8 cellular contexts compared by ENCODE assay signal in genomic region chr4:8594097-8595038, GRCh38. TPM values are rescaled to one million over a fixed set of nuclear protein-coding genes. Genes with fewer than 3 reads are reported as not detected.
DNase-seq lines count a peak whose midpoint lies in the region; ATAC-seq, FAIRE-seq and TF ChIP-seq lines count a peak whose summit lies in the region.

No MANE protein-coding gene starts in this region.

- intact Hi-C loops in esophagus squamous epithelium (cut with DNase I): loop anchor here (5.0 kb wide), 1 partner anchor 122 kb away; no protein-coding TSS in a partner anchor

- H3K27me3 ChIP-seq in SJSA1 (replicated peaks): no peaks in the 10 kb centered on the region
- H3K27me3 ChIP-seq in esophagus squamous epithelium: peaks cover 6 to 63% (median 7%) of the 10 kb centered on the region in 4 donors

- FAIRE-seq in HTR-8/SVneo (lab: Jason Lieb, UNC): peak; percentile 90

- TF ChIP-seq POLR2A in esophagus squamous epithelium (IDR thresholded peaks at IDR 0.05): no peak

- DNase-seq in activated CD4-positive, alpha-beta T cell treated with anti-CD3 and anti-CD28 coated beads for 48 hours: peak; percentile 32
- no peak for DNase-seq in activated CD4-positive, alpha-beta T cell treated with anti-CD3 and anti-CD28 coated beads, Interleukin-2, amount 50 U/mL, for 1 hour
- DNase-seq in HTR-8/SVneo (ENCODE audit: insufficient read length, low spot score) (peak; percentile 89), SJSA1 (ENCODE audit: low read depth in 1 of 2, low spot score in 2 of 2) (peak; percentile 71 to 86), esophagus squamous epithelium (lab: John Stamatoyannopoulos, UW) (no peak), mucosa of gallbladder (ENCODE audit: low spot score) (peak; percentile 47)

- ATAC-seq in HG02938 (IDR thresholded peaks at IDR 0.05; ENCODE audit: unreplicated experiment) (no peak), GM18868 (IDR thresholded peaks at IDR 0.05; ENCODE audit: unreplicated experiment) (no peak)

- 43 to 56% methylated on average over 15 to 23 of the region's 24 CpGs for WGBS in esophagus squamous epithelium, 2 donors

- peak overlapping the region; percentile 57 for H3K4me3 ChIP-seq in SJSA1
- H3K4me3 ChIP-seq in esophagus squamous epithelium: no peak overlapping the region

- H3K27ac ChIP-seq in SJSA1 (peak overlapping the region; percentile 74; the same call in 1 of the 2 replicates), esophagus squamous epithelium (no peak overlapping the region)

- peaks cover 91% of the 10 kb centered on the region for H3K4me1 ChIP-seq in SJSA1 (replicated peaks)
- peaks cover 0 to 21% (median 5%) of the 10 kb centered on the region in 3 donors for H3K4me1 ChIP-seq in esophagus squamous epithelium

- H3K9me3 ChIP-seq in SJSA1 (replicated peaks): no peaks in the 10 kb centered on the region
- no peaks in the 10 kb centered on the region for H3K9me3 ChIP-seq in esophagus squamous epithelium

- TF ChIP-seq CTCF in esophagus squamous epithelium (IDR thresholded peaks at IDR 0.05): peak; percentile 17 to 68 (median 52)

- H3K36me3 ChIP-seq in SJSA1 (peaks cover 58% of the 10 kb centered on the region), esophagus squamous epithelium (no peaks in the 10 kb centered on the region)

RNA-seq across cellular contexts. Expression of gene CPZ, which starts 1.8 kb away (rescaled TPM):
- 130 and 165 TPM in 2 replicates for total RNA-seq in SJSA1 (2014; rRNA removed; shearing (Covaris generic))
- total RNA-seq in esophagus squamous epithelium: 10 to 100 TPM in 1 of 4 donors, 1 to 10 TPM in 1, under 1 TPM in 2; 0.76 to 12.2 (median 1.9) TPM
- 6.3 TPM for total RNA-seq in mucosa of gallbladder

RNA-seq across cellular contexts. Expression of gene GPR78, which starts 14.2 kb away (rescaled TPM):
- 1.5 and 4.6 TPM in 2 replicates for total RNA-seq in SJSA1 (2014; rRNA removed; shearing (Covaris generic))
- total RNA-seq in esophagus squamous epithelium (1 to 10 TPM; 2.5 to 8.3 (median 3.1) TPM), mucosa of gallbladder (0.29 TPM)

Comparison
In these comparisons a context has a peak if more than half of its experiments do, and no peak if none do; other contexts are left out.
1. DNase-seq: peak in activated CD4-positive, alpha-beta T cell treated with anti-CD3 and anti-CD28 coated beads for 48 hours (single experiment), HTR-8/SVneo (single experiment), SJSA1 (2 of 2) and mucosa of gallbladder (single experiment); none in activated CD4-positive, alpha-beta T cell treated with anti-CD3 and anti-CD28 coated beads, Interleukin-2, amount 50 U/mL, for 1 hour (single experiment) and esophagus squamous epithelium (single experiment).